8 cellular contexts compared by ENCODE assay signal in the genomic region with DNA sequence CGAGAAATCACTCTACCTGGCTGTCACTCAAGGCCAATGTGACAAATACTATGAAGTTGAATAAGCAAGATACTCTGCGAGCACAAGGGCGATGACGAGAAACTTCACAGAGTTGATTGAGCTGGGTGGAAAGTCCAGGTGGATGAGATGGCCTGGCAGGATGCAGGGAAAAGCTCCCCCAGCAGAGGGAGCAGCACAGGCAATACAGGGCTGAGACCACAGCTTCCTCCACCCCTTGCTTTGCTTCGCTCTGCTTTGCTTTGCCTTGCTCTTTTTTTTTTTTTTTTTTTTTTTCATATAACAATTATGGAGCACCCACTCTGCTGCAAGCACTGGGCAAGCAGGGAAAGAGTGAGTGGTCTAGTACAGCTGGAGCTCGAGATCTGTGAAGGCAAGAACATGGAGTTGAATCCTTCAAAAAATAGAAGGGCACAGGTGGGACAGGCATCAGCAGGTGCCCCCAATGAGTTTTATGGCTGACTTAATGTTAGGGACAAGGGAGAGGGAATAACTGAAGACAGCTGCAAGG.
DNase-seq lines count a peak whose midpoint lies in the region; ATAC-seq and TF ChIP-seq lines count a peak whose summit lies in the region.

No MANE protein-coding gene starts in this region.

- peak in 1 of 2 donors; percentile 70 for TF ChIP-seq CTCF in right atrium auricular region (IDR thresholded peaks at IDR 0.05)
- peak; percentile 50 for TF ChIP-seq CTCF in mesothelial cell of epicardium (IDR thresholded peaks at IDR 0.05; ENCODE audit: unreplicated experiment)

- ATAC-seq in Right ventricle myocardium inferior (peak; percentile 72), HG02759 (IDR thresholded peaks at IDR 0.05; ENCODE audit: unreplicated experiment) (peak; percentile 85)

- DNase-seq in Right ventricle myocardium inferior (ENCODE audit: missing footprints) (peak; percentile 73), right atrium auricular region (ENCODE audit: low spot score) (no peak), NCI-H146 treated with DMSO at 0.1 percent for 48 hours (lab: John Stamatoyannopoulos, UW; ENCODE audit: unreplicated experiment) (peak; percentile 21), ecto neural progenitor cell (ENCODE audit: low spot score) (peak; percentile 58), mesothelial cell of epicardium (ENCODE audit: low spot score in 2 of 2, unreplicated experiment in 2 of 2) (peak in 1 of 2 experiments; percentile 39)
- DNase-seq in activated CD4-positive, alpha-beta T cell treated with anti-CD3 and anti-CD28 coated beads, Interleukin-2, amount 10 ng/mL, durations not matched to agents 24 days and 14 days, result peak; percentile 89
- DNase-seq in stimulated activated CD8-positive, alpha-beta memory T cell treated with anti-CD3 and anti-CD28 coated beads, Interleukin-7, amount 100 ng/mL, for 48 hours (ENCODE audit: extremely low read depth in 1 of 2, low read depth in 1 of 2), result peak; percentile 31 to 55

- no peaks in the 10 kb centered on the region for H3K9me3 ChIP-seq in right atrium auricular region

- H3K4me3 Mint-ChIP-seq in activated CD4-positive, alpha-beta T cell treated with anti-CD3 and anti-CD28 coated beads, Interleukin-2, amount 10 ng/mL, durations not matched to agents 24 days and 14 days, result peak overlapping the region; percentile 50
- H3K4me3 Mint-ChIP-seq in mesothelial cell of epicardium, result no peak overlapping the region

- H3K4me3 ChIP-seq in right atrium auricular region, result no peak overlapping the region

- no peaks in the 10 kb centered on the region for H3K4me1 ChIP-seq in right atrium auricular region

- no peaks in the 10 kb centered on the region for H3K9me3 Mint-ChIP-seq in activated CD4-positive, alpha-beta T cell treated with anti-CD3 and anti-CD28 coated beads, Interleukin-2, amount 10 ng/mL, durations not matched to agents 24 days and 14 days
- no peaks in the 10 kb centered on the region for H3K9me3 Mint-ChIP-seq in mesothelial cell of epicardium

- peak overlapping the region; percentile 30 for H3K27ac Mint-ChIP-seq in activated CD4-positive, alpha-beta T cell treated with anti-CD3 and anti-CD28 coated beads, Interleukin-2, amount 10 ng/mL, durations not matched to agents 24 days and 14 days
- peak overlapping the region; percentile 44 for H3K27ac Mint-ChIP-seq in mesothelial cell of epicardium

- no peak overlapping the region for H3K27ac ChIP-seq in right atrium auricular region

- no peaks in the 10 kb centered on the region for H3K27me3 ChIP-seq in right atrium auricular region

- H3K36me3 ChIP-seq in right atrium auricular region, result no peaks in the 10 kb centered on the region

- intact Hi-C loops in Right ventricle myocardium inferior (cut with DNase I), result loop anchor here (5.0 kb wide), 1 partner anchor 496 kb away; no protein-coding TSS in a partner anchor
- intact Hi-C loops in activated CD4-positive, alpha-beta T cell treated with anti-CD3 and anti-CD28 coated beads, Interleukin-2, amount 10 ng/mL, durations not matched to agents 24 days and 14 days (cut with micrococcal nuclease), result loop anchor here (1.0 to 5.0 kb wide), 6 partner anchors 34 to 501 kb away; partner anchors contain the start of gene ARID5B

- H3K27me3 Mint-ChIP-seq in activated CD4-positive, alpha-beta T cell treated with anti-CD3 and anti-CD28 coated beads, Interleukin-2, amount 10 ng/mL, durations not matched to agents 24 days and 14 days, result peaks cover 2% of the 10 kb centered on the region
- H3K27me3 Mint-ChIP-seq in mesothelial cell of epicardium (ENCODE audit: low read depth), result no peaks in the 10 kb centered on the region

- peaks cover 25% of the 10 kb centered on the region for H3K4me1 Mint-ChIP-seq in activated CD4-positive, alpha-beta T cell treated with anti-CD3 and anti-CD28 coated beads, Interleukin-2, amount 10 ng/mL, durations not matched to agents 24 days and 14 days
- peaks cover 67% of the 10 kb centered on the region for H3K4me1 Mint-ChIP-seq in mesothelial cell of epicardium

- H3K36me3 Mint-ChIP-seq in activated CD4-positive, alpha-beta T cell treated with anti-CD3 and anti-CD28 coated beads, Interleukin-2, amount 10 ng/mL, durations not matched to agents 24 days and 14 days (ENCODE audit: low read depth), result no peaks in the 10 kb centered on the region
- no peaks in the 10 kb centered on the region for H3K36me3 Mint-ChIP-seq in mesothelial cell of epicardium
